Comparison of ENCODE assay signal across 1 cellular context in the genomic region with DNA sequence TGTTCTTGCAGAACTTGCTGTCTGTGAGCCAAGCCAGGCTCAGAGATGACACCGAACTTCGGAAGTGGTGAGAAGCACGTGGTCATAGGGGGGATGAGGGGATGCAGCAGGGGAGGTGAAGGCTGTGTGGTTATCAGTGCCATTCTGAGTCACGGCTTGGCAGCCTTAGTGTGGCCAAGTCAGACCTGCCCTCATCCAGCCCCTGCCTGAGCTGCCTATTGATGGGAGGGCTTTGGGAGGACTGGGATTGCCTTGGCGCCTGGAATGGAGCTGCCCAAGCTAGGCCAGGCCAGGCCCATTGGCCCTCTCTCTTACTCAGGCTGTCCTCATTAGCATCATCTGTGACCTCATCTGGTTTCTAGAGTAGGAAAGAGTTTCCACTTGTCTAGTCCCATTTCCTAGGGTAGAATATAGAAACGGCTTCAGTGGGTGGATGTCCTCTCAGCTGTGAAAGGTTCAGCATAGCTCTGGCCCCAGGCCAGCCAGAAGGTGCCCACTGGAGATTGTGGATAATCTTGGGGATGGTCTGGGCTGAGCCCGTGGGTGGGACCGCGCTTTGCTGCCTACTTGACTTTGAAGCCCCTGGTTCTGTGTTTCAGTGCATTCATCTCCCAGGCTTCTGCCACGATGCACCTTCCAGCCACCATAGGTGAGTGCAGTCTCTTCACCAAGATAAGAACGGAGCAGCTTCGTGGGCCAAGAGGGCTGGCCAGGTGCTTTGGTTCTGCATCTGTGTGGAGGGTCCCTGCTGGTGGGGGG.
A peak's percentile ranks its signal among the peaks of the same experiment; 100 is the strongest.
TF ChIP-seq lines count a peak whose summit lies in the region.

No MANE protein-coding gene starts in this region.

TF ChIP-seq in HepG2, 621 proteins besides CTCF, POLR2A, EP300 and RAD21:
- TF ChIP-seq, protein P1, sequence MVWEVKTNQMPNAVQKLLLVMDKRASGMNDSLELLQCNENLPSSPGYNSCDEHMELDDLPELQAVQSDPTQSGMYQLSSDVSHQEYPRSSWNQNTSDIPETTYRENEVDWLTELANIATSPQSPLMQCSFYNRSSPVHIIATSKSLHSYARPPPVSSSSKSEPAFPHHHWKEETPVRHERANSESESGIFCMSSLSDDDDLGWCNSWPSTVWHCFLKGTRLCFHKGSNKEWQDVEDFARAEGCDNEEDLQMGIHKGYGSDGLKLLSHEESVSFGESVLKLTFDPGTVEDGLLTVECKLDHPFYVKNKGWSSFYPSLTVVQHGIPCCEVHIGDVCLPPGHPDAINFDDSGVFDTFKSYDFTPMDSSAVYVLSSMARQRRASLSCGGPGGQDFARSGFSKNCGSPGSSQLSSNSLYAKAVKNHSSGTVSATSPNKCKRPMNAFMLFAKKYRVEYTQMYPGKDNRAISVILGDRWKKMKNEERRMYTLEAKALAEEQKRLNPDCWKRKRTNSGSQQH (CRISPR knock-in tag; IDR thresholded peaks at IDR 0.05; ENCODE audit: low read depth), result 0 out of 2 replicates have a peak, but pooled peaks have one; percentile 5
- no peak for TF ChIP-seq ZNF563 (CRISPR knock-in tag; IDR thresholded peaks at IDR 0.05)
- TF ChIP-seq MTERF4 (CRISPR knock-in tag; IDR thresholded peaks at IDR 0.05), result 0 out of 2 replicates have a peak, but pooled peaks have one; percentile 12
- no peak for TF ChIP-seq ZNF782 (CRISPR knock-in tag; IDR thresholded peaks at IDR 0.05; ENCODE audit: borderline replicate concordance)
- no peak for TF ChIP-seq PAF1 (CRISPR knock-in tag; IDR thresholded peaks at IDR 0.05)
- TF ChIP-seq ZNF280D (CRISPR knock-in tag; IDR thresholded peaks at IDR 0.05), result 0 out of 2 replicates have a peak, but pooled peaks have one; percentile 31
- TF ChIP-seq ZNF83 (CRISPR knock-in tag; IDR thresholded peaks at IDR 0.05; ENCODE audit: borderline replicate concordance), result no peak
